ENCODE assay signal across 29 cellular contexts in genomic region chr15:101448336-101448735, GRCh38.
"Had no signal": no experiment of that assay in that cellular context is flagged by ENCODE, and none has a peak within 500 bp of the region (broad histone marks: within the 10 kb centered on the region; RNA-seq: fewer than 3 reads in every experiment).

No MANE protein-coding gene starts in this region.

- H3K9ac ChIP-seq: KMS-11, SK-N-SH had no signal

- H3K4me3 ChIP-seq: ascending aorta, cardiac muscle cell, SJSA1 had no signal

- H3K9me3 ChIP-seq: ascending aorta, SJSA1, SK-N-SH had no signal

- H3K4me1 ChIP-seq: ascending aorta had no signal

- H3K4me2 ChIP-seq: KMS-11, SK-N-SH had no signal

- ATAC-seq: activated CD4-positive, alpha-beta T cell treated with anti-CD3 and anti-CD28 coated beads for 36 hours; activated CD8-positive, alpha-beta T cell treated with anti-CD3 and anti-CD28 coated beads, Interleukin-2, amount 10 ng/mL, durations not matched to agents 7 days and 5 days; PC-3 had no signal

- DNase-seq: activated CD4-positive, alpha-beta T cell treated with anti-CD3 and anti-CD28 coated beads for 36 hours; activated CD4-positive, alpha-beta T cell treated with anti-CD3 and anti-CD28 coated beads, Interleukin-2, amount 10 ng/mL, durations not matched to agents 7 days and 5 days; activated CD4-positive, alpha-beta T cell treated with anti-CD3 and anti-CD28 coated beads, Interleukin-2, amount 50 U/mL, for 48 hours; activated CD8-positive, alpha-beta T cell treated with anti-CD3 and anti-CD28 coated beads, Interleukin-2, amount 10 ng/mL, durations not matched to agents 7 days and 5 days; activated gamma-delta T cell; activated naive CD4-positive, alpha-beta T cell treated with Interleukin-2 at 50 U/mL for 16 hours; activated naive CD8-positive, alpha-beta T cell treated with anti-CD3 and anti-CD28 coated beads, Interleukin-2, amount 10 ng/mL, durations not matched to agents 7 days and 5 days; activated T-cell treated with anti-CD3 and anti-CD28 coated beads, Interleukin-2, amount 50 U/mL, for 24 hours; amygdala; MM.1S; MV-4-11; NCI-H1092; NCI-H1436 treated with DMSO at 0.1 percent for 48 hours; NCI-H1694 treated with DMSO at 0.1 percent for 48 hours; NCI-H2029; NCI-H345; NCI-H524 treated with DMSO at 0.1 percent for 48 hours; NCI-H774; NK-92 treated with Interleukin-12 subunit alpha and Interleukin-12 subunit beta, amount 100 ng/mL, for 24 hours; PC-3; SHP77 treated with DMSO at 0.1 percent for 48 hours had no signal

- H3K27me3 ChIP-seq: ascending aorta, cardiac muscle cell, SJSA1 had no signal

- H3K27ac ChIP-seq: ascending aorta, cardiac muscle cell, KMS-11, RWPE1, SJSA1 had no signal

- H3K36me3 ChIP-seq: ascending aorta, cardiac muscle cell, SJSA1 had no signal

- FAIRE-seq: RCC 7860, TTC549 had no signal
